16 cellular contexts compared by ENCODE assay signal in genomic region chr17:77872714-77873517, GRCh38.
A peak's percentile ranks its signal among the peaks of the same experiment; 100 is the strongest.
DNase-seq lines count a peak whose midpoint lies in the region; ATAC-seq, FAIRE-seq and TF ChIP-seq lines count a peak whose summit lies in the region.
"Had no signal": no experiment of that assay in that cellular context is flagged by ENCODE, and none has a peak within 500 bp of the region (broad histone marks: within the 10 kb centered on the region; RNA-seq: fewer than 3 reads in every experiment).

No MANE protein-coding gene starts in this region.

- CTCF ChIA-PET in activated naive CD4-positive, alpha-beta T cell treated with anti-CD3 and anti-CD28 coated beads, Interleukin-2, amount 10 ng/mL, durations not matched to agents 7 days and 5 days (lab: Charles Lee): no interaction called here
- CTCF ChIA-PET in K562 (lab: Yijun Ruan, JAX; ENCODE audit: low intra/inter-chr PET ratio): no interaction called here

- no peak for ATAC-seq in K562
- ATAC-seq in HG02571 (IDR thresholded peaks at IDR 0.05; ENCODE audit: unreplicated experiment): no peak

- H2AFZ ChIP-seq in K562 (ENCODE audit: low read depth, low read length) (no peak overlapping the region), trophoblast cell (ENCODE audit: insufficient read depth, low read length, poor library complexity) (no peak overlapping the region)

- H3K4ac ChIP-seq in trophoblast cell (ENCODE audit: low read depth, low read length): no peak overlapping the region

- H3K27ac Mint-ChIP-seq in activated naive CD4-positive, alpha-beta T cell treated with anti-CD3 and anti-CD28 coated beads, Interleukin-2, amount 10 ng/mL, durations not matched to agents 7 days and 5 days: peak overlapping the region; percentile 47

- POLR2A ChIA-PET in K562 (lab: Yijun Ruan, JAX): no interaction called here

- no peak for TF ChIP-seq POLR2A in K562 (conservative IDR thresholded peaks at IDR 0.05)

- no peak for TF ChIP-seq EP300 in K562 (IDR thresholded peaks at IDR 0.05; ENCODE audit: low read length)

- no peak overlapping the region for H2BK12ac ChIP-seq in trophoblast cell (ENCODE audit: low read length)

- H3K18ac ChIP-seq in trophoblast cell (ENCODE audit: low read length): no peak overlapping the region

- no peak overlapping the region for H2AK5ac ChIP-seq in trophoblast cell (ENCODE audit: low read length)

- H4K12ac ChIP-seq in trophoblast cell (ENCODE audit: low read depth, low read length): no peak overlapping the region

- peaks cover 18 to 48% of the 10 kb centered on the region in 2 experiments for H3K27me3 ChIP-seq in K562 (ENCODE audit: control insufficient read depth in 2 of 2, insufficient read depth in 2 of 2, low read length in 2 of 2)
- no peaks in the 10 kb centered on the region for H3K27me3 ChIP-seq in trophoblast cell (ENCODE audit: insufficient read depth, low read length)
- H3K27me3 ChIP-seq: testis had no signal

- H3K4me2 ChIP-seq in K562 (ENCODE audit: insufficient read depth, low read length) (no peak overlapping the region), trophoblast cell (ENCODE audit: low read length) (no peak overlapping the region)

- in situ Hi-C loops in K562 (cut with MboI): no loop called here

- no peak overlapping the region for H4K91ac ChIP-seq in trophoblast cell (ENCODE audit: low read depth, low read length)

- peaks cover 14% of the 10 kb centered on the region for H3K9me3 ChIP-seq in KOPT-K1 (ENCODE audit: insufficient read depth, low read length, poor library complexity, severe bottlenecking)
- H3K9me3 ChIP-seq in K562 (replicated peaks; ENCODE audit: control insufficient read depth, insufficient read depth, low read depth, low read length): no peaks in the 10 kb centered on the region
- peaks cover 10% of the 10 kb centered on the region for H3K9me3 ChIP-seq in trophoblast cell (ENCODE audit: insufficient read depth, low read depth, low read length)
- H3K9me3 ChIP-seq: prostate gland, testis had no signal

- peaks cover 61% of the 10 kb centered on the region for H3K4me1 Mint-ChIP-seq in activated naive CD4-positive, alpha-beta T cell treated with anti-CD3 and anti-CD28 coated beads, Interleukin-2, amount 10 ng/mL, durations not matched to agents 7 days and 5 days

- no peaks in the 10 kb centered on the region for H3K79me2 ChIP-seq in K562 (ENCODE audit: control insufficient read depth, insufficient read depth, low read length)
- H3K79me2 ChIP-seq in trophoblast cell (ENCODE audit: control insufficient read depth, insufficient read depth, low read length, poor library complexity): no peaks in the 10 kb centered on the region

- H3K9me3 Mint-ChIP-seq in activated naive CD4-positive, alpha-beta T cell treated with anti-CD3 and anti-CD28 coated beads, Interleukin-2, amount 10 ng/mL, durations not matched to agents 7 days and 5 days: peaks cover 17% of the 10 kb centered on the region

- peaks cover 4% of the 10 kb centered on the region for H3K9me1 ChIP-seq in K562 (ENCODE audit: control insufficient read depth, insufficient read depth, low read length)

- no peak overlapping the region for H2BK120ac ChIP-seq in trophoblast cell (ENCODE audit: insufficient read depth, low read length, poor library complexity)

- H3K4me1 ChIP-seq in K562 (replicated peaks in 1 of 2; ENCODE audit: control insufficient read depth in 2 of 2, insufficient read depth in 2 of 2, low read length in 2 of 2): peaks cover 6 to 33% of the 10 kb centered on the region in 2 experiments; a peak in 4 of 5 replicates
- H3K4me1 ChIP-seq in trophoblast cell (ENCODE audit: control insufficient read depth in 1 of 2, insufficient read depth in 2 of 2, low read length in 2 of 2): peaks cover 5 to 9% of the 10 kb centered on the region in 2 experiments
- H3K4me1 ChIP-seq: prostate gland, testis had no signal

- no peak overlapping the region for H4K8ac ChIP-seq in trophoblast cell (ENCODE audit: low read depth, low read length)

- DNase-seq in activated naive CD4-positive, alpha-beta T cell treated with anti-CD3 and anti-CD28 coated beads, Interleukin-2, amount 10 ng/mL, durations not matched to agents 7 days and 5 days: no peak
- DNase-seq in activated naive CD4-positive, alpha-beta T cell treated with anti-CD3 and anti-CD28 coated beads, Interleukin-2, amount 50 U/mL, for 16 hours: no peak
- DNase-seq in K562 (ENCODE audit: extremely low read depth in 1 of 4, low spot score in 3 of 4) (no peak), trophoblast cell (no peak), DMS153 treated with DMSO at 0.1 percent for 48 hours (lab: John Stamatoyannopoulos, UW; ENCODE audit: unreplicated experiment) (no peak), GM20000 (ENCODE audit: low spot score) (no peak)
- DNase-seq: Calu3, hippocampal formation, NCI-H2107, SHP77, testis had no signal

- H3K4me3 ChIP-seq in K562 (no peak overlapping the region), trophoblast cell (ENCODE audit: low read depth, low read length) (peak overlapping the region; percentile 46)
- H3K4me3 ChIP-seq: prostate gland, testis had no signal

- H3K9ac ChIP-seq in K562 (ENCODE audit: insufficient read depth in 1 of 2, low read depth in 2 of 2, low read length in 2 of 2): no peak overlapping the region
- H3K9ac ChIP-seq in trophoblast cell (ENCODE audit: low read length): no peak overlapping the region

- FAIRE-seq in K562 (lab: Jason Lieb, UNC): no peak
- FAIRE-seq: GM18507, TTC549 had no signal

- no peaks in the 10 kb centered on the region for H4K20me1 ChIP-seq in K562 (replicated peaks; ENCODE audit: control insufficient read depth, insufficient read depth, low read length)

- no peak for TF ChIP-seq RAD21 in K562 (CRISPR knock-in tag; conservative IDR thresholded peaks at IDR 0.05 in 1 of 2, IDR thresholded peaks at IDR 0.05 in 1 of 2)

- peaks cover 3% of the 10 kb centered on the region for H3K79me1 ChIP-seq in trophoblast cell (ENCODE audit: low read length)

- no peak overlapping the region for H3K14ac ChIP-seq in trophoblast cell (ENCODE audit: low read length)

- H3K27me3 Mint-ChIP-seq in activated naive CD4-positive, alpha-beta T cell treated with anti-CD3 and anti-CD28 coated beads, Interleukin-2, amount 10 ng/mL, durations not matched to agents 7 days and 5 days: peaks cover 43% of the 10 kb centered on the region

- BruUV-seq in K562 (replicated peaks; lab: Mats Ljungman, UMichigan): no TSS peak

- intact Hi-C loops in K562 (cut with micrococcal nuclease): no loop called here

- TF ChIP-seq CTCF in K562 (IDR thresholded peaks at IDR 0.05 in 2 of 3, conservative IDR thresholded peaks at IDR 0.05 in 1 of 3; ENCODE audit: insufficient read depth in 2 of 3, low read depth in 1 of 3, low read length in 3 of 3) (no peak), GM20000 (IDR thresholded peaks at IDR 0.05; ENCODE audit: extremely low read depth, missing control alignments) (no peak)

- 14% methylated on average over 21 of the region's 28 CpGs for WGBS in K562 (ENCODE audit: insufficient coverage, low coverage, missing lambda C conversion rate)
- WGBS in trophoblast cell (ENCODE audit: extremely low coverage, insufficient coverage, insufficient read length): no CpG with 5 or more reads among the region's 28 CpGs

- H3K36me3 Mint-ChIP-seq in activated naive CD4-positive, alpha-beta T cell treated with anti-CD3 and anti-CD28 coated beads, Interleukin-2, amount 10 ng/mL, durations not matched to agents 7 days and 5 days: peaks cover 11% of the 10 kb centered on the region

- H3K27ac ChIP-seq in KOPT-K1 (ENCODE audit: low read depth, low read length, poor library complexity, severe bottlenecking) (peak overlapping the region; percentile 70), K562 (ENCODE audit: extremely low read depth, low read depth, low read length) (no peak overlapping the region), trophoblast cell (ENCODE audit: low read depth, low read length) (no peak overlapping the region)
- H3K27ac ChIP-seq: prostate gland, testis had no signal

- H3K23ac ChIP-seq in trophoblast cell (ENCODE audit: low read length): peak overlapping the region; percentile 10

- H2BK5ac ChIP-seq in trophoblast cell (ENCODE audit: low read depth, low read length, poor library complexity): no peak overlapping the region

- H3K36me3 ChIP-seq in KOPT-K1 (ENCODE audit: insufficient read depth, low read length) (no peaks in the 10 kb centered on the region), K562 (ENCODE audit: control insufficient read depth, insufficient read depth, low read length) (no peaks in the 10 kb centered on the region), trophoblast cell (ENCODE audit: control insufficient read depth in 1 of 2, insufficient read depth in 2 of 2, low read length in 2 of 2) (no peaks in the 10 kb centered on the region)
- H3K36me3 ChIP-seq: prostate gland had no signal

- no peak overlapping the region for H3K4me3 Mint-ChIP-seq in activated naive CD4-positive, alpha-beta T cell treated with anti-CD3 and anti-CD28 coated beads, Interleukin-2, amount 10 ng/mL, durations not matched to agents 7 days and 5 days

TF ChIP-seq in K562, 482 proteins besides CTCF, POLR2A, EP300 and RAD21 (continues in another document):
- no peak for TF ChIP-seq ZSCAN32 (CRISPR knock-in tag; IDR thresholded peaks at IDR 0.05)
- TF ChIP-seq MYNN (IDR thresholded peaks at IDR 0.05): peak; percentile 90
- no peak for TF ChIP-seq MYNN (CRISPR knock-in tag; IDR thresholded peaks at IDR 0.05)
- TF ChIP-seq ZNF197 (CRISPR knock-in tag; IDR thresholded peaks at IDR 0.05; ENCODE audit: low read depth): no peak
- 0 out of 2 replicates have a peak, but pooled peaks have one; percentile 28 for TF ChIP-seq TOE1 (IDR thresholded peaks at IDR 0.05; ENCODE audit: borderline replicate concordance)
- TF ChIP-seq TOE1 (CRISPR knock-in tag; IDR thresholded peaks at IDR 0.05; ENCODE audit: borderline replicate concordance, low read depth): no peak
- no peak for TF ChIP-seq ZNF639 (CRISPR knock-in tag; conservative IDR thresholded peaks at IDR 0.05 in 1 of 2, IDR thresholded peaks at IDR 0.05 in 1 of 2)
- peak in 1 of 2 experiments; percentile 46; a peak in 1 of 4 replicates for TF ChIP-seq KDM1A (IDR thresholded peaks at IDR 0.05)
